In the genomic region with DNA sequence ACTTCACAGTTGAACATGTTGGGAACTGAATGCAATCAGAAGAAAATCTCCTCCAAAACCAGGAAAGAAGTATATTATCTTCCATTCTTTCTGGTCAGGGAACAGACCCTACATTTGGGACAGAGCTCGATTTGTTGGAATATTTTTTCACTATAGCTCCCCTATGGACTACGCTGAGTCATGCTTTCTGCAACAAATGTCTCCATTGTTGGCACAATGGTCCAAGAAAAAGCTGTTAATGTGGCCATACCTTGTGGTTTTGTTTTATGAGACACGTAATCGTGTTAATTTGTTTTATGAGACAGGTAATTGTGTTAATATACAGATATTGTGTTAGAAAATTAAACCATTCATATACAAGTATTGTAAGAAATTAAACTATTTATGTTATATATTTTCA, we compare ENCODE assay signal across 17 cellular contexts.
DNase-seq lines count a peak whose midpoint lies in the region; ATAC-seq, FAIRE-seq and TF ChIP-seq lines count a peak whose summit lies in the region.
"Had no signal": no experiment of that assay in that cellular context is flagged by ENCODE, and none has a peak within 500 bp of the region (broad histone marks: within the 10 kb centered on the region; RNA-seq: fewer than 3 reads in every experiment).

No MANE protein-coding gene starts in this region.

- intact Hi-C loops in HepG2 (cut with micrococcal nuclease; ENCODE audit: unreplicated experiment) (no loop called here), right lobe of liver (cut with DNase I) (no loop called here), mammary epithelial cell (cut with micrococcal nuclease) (no loop called here)

- H3K4me1 ChIP-seq in HepG2 (ENCODE audit: insufficient read depth, low read length) (peaks cover 11% of the 10 kb centered on the region), right lobe of liver (no peaks in the 10 kb centered on the region), mammary epithelial cell (ENCODE audit: insufficient read depth, low read length) (peaks cover 25% of the 10 kb centered on the region)

- H3K4me3 ChIP-seq in HepG2 (replicated peaks in 1 of 3; ENCODE audit: insufficient read depth in 1 of 3, low read depth in 2 of 3, low read length in 3 of 3) (no peak overlapping the region), right lobe of liver (no peak overlapping the region), mammary epithelial cell (replicated peaks in 1 of 3; ENCODE audit: insufficient read depth in 1 of 3, low read depth in 2 of 3, low read length in 3 of 3) (no peak overlapping the region)
- H3K4me3 ChIP-seq: BLaER1 treated with 17β-estradiol and CSF1 and Interleukin-3, amounts not matched to agents 10 nM and 100 nM; HAP-1 had no signal

- 70% methylated on average over 4 of the region's 4 CpGs for WGBS in HepG2 (ENCODE audit: low lambda C conversion rate)
- WGBS in right lobe of liver (ENCODE audit: insufficient coverage, low coverage, low lambda C conversion rate, missing lambda C conversion rate), result 90% methylated on average over 4 of the region's 4 CpGs
- WGBS in mammary epithelial cell (ENCODE audit: low coverage, missing lambda C conversion rate), result 4% methylated on average over 4 of the region's 4 CpGs

- no peaks in the 10 kb centered on the region for H4K20me1 ChIP-seq in HepG2 (ENCODE audit: insufficient read depth, low read length)
- H4K20me1 ChIP-seq in mammary epithelial cell (ENCODE audit: insufficient read depth, low read length), result no peaks in the 10 kb centered on the region
- H4K20me1 ChIP-seq: BLaER1 treated with 17β-estradiol and CSF1 and Interleukin-3, amounts not matched to agents 10 nM and 100 nM had no signal

- H3K27ac ChIP-seq in HepG2 (ENCODE audit: extremely low read length, insufficient read depth, low read length) (no peak overlapping the region), right lobe of liver (no peak overlapping the region), mammary epithelial cell (ENCODE audit: insufficient read depth, low read depth, low read length) (no peak overlapping the region)
- H3K27ac ChIP-seq: BLaER1 treated with 17β-estradiol and CSF1 and Interleukin-3, amounts not matched to agents 10 nM and 100 nM; HL-60 had no signal

- peaks cover 4% of the 10 kb centered on the region; the same call in 1 of the 2 replicates for H3K9me3 ChIP-seq in HepG2 (ENCODE audit: low read length)
- H3K9me3 ChIP-seq in right lobe of liver, result no peaks in the 10 kb centered on the region
- H3K9me3 ChIP-seq in mammary epithelial cell (replicated peaks; ENCODE audit: insufficient read depth, low read length), result no peaks in the 10 kb centered on the region

- FAIRE-seq in HepG2 (lab: Jason Lieb, UNC), result no peak
- FAIRE-seq in frontal cortex (lab: Jason Lieb, UNC), result peak; percentile 55
- FAIRE-seq: GM12892 had no signal

- BruUV-seq in HepG2 (replicated peaks; lab: Mats Ljungman, UMichigan), result no TSS peak
- BruUV-seq in mammary epithelial cell (replicated peaks; lab: Mats Ljungman, UMichigan), result no TSS peak

- TF ChIP-seq EP300 in HepG2 (IDR thresholded peaks at IDR 0.05; ENCODE audit: low read depth in 2 of 2, low read length in 2 of 2) (no peak), HepG2 (CRISPR knock-in tag; IDR thresholded peaks at IDR 0.05; ENCODE audit: borderline replicate concordance) (no peak)

- dilution Hi-C loops in mammary epithelial cell (cut with HindIII; ENCODE audit: low sequenced_read_pairs), result no loop called here

- TF ChIP-seq POLR2A in HepG2 (IDR thresholded peaks at IDR 0.05; ENCODE audit: insufficient read depth in 1 of 2, low read depth in 2 of 2, low read length in 2 of 2) (no peak), right lobe of liver (IDR thresholded peaks at IDR 0.05) (no peak)

- ATAC-seq in HepG2 (no peak), right lobe of liver (no peak), HG03280 (IDR thresholded peaks at IDR 0.05; ENCODE audit: unreplicated experiment) (no peak), GM21825 (IDR thresholded peaks at IDR 0.05; ENCODE audit: unreplicated experiment) (no peak)

- H2AFZ ChIP-seq in HepG2 (ENCODE audit: low read length), result no peak overlapping the region
- no peak overlapping the region for H2AFZ ChIP-seq in mammary epithelial cell (ENCODE audit: low read depth, low read length)

- H3K4me2 ChIP-seq in HepG2 (ENCODE audit: low read depth, low read length) (no peak overlapping the region), mammary epithelial cell (ENCODE audit: insufficient read depth, low read depth, low read length) (peak overlapping the region; percentile 50)
- H3K4me2 ChIP-seq: BLaER1 treated with 17β-estradiol and CSF1 and Interleukin-3, amounts not matched to agents 10 nM and 100 nM had no signal

- no peaks in the 10 kb centered on the region for H3K79me2 ChIP-seq in HepG2 (ENCODE audit: insufficient read depth, low read length)
- no peaks in the 10 kb centered on the region for H3K79me2 ChIP-seq in mammary epithelial cell (ENCODE audit: insufficient read depth, low read length)

- H3K9ac ChIP-seq in HepG2 (ENCODE audit: insufficient read depth, low read depth, low read length), result no peak overlapping the region
- no peak overlapping the region for H3K9ac ChIP-seq in mammary epithelial cell (ENCODE audit: insufficient read depth, low read length)
- H3K9ac ChIP-seq: BLaER1 treated with 17β-estradiol and CSF1 and Interleukin-3, amounts not matched to agents 10 nM and 100 nM had no signal

- CTCF ChIA-PET in HepG2 (lab: Yijun Ruan, JAX; ENCODE audit: low intra/inter-chr PET ratio, low total read pairs), result no interaction called here
- CTCF ChIA-PET in mammary epithelial cell (lab: Charles Lee; ENCODE audit: low non-redundant PET), result no interaction called here

- no peak for TF ChIP-seq RAD21 in HepG2 (CRISPR knock-in tag; IDR thresholded peaks at IDR 0.05)

- H3K27me3 ChIP-seq in HepG2 (ENCODE audit: control insufficient read depth in 1 of 2, insufficient read depth in 2 of 2, low read length in 2 of 2), result no peaks in the 10 kb centered on the region
- no peaks in the 10 kb centered on the region for H3K27me3 ChIP-seq in right lobe of liver
- H3K27me3 ChIP-seq in mammary epithelial cell (ENCODE audit: insufficient read depth, low read length), result no peaks in the 10 kb centered on the region
- H3K27me3 ChIP-seq: BLaER1 treated with 17β-estradiol and CSF1 and Interleukin-3, amounts not matched to agents 10 nM and 100 nM had no signal

- POLR2A ChIA-PET in HepG2 (lab: Yijun Ruan, JAX), result no interaction called here

- H3K36me3 ChIP-seq in HepG2 (replicated peaks in 1 of 2; ENCODE audit: control insufficient read depth in 1 of 2, insufficient read depth in 2 of 2, low read length in 2 of 2), result no peaks in the 10 kb centered on the region
- H3K36me3 ChIP-seq in right lobe of liver, result no peaks in the 10 kb centered on the region
- H3K36me3 ChIP-seq in mammary epithelial cell (ENCODE audit: insufficient read depth, low read length), result no peaks in the 10 kb centered on the region
- H3K36me3 ChIP-seq: HAP-1 had no signal

- TF ChIP-seq CTCF in HepG2 (CRISPR knock-in tag; IDR thresholded peaks at IDR 0.05) (no peak), right lobe of liver (IDR thresholded peaks at IDR 0.05) (no peak), mammary epithelial cell (conservative IDR thresholded peaks at IDR 0.05 in 1 of 2, IDR thresholded peaks at IDR 0.05 in 1 of 2; ENCODE audit: extremely low read depth in 1 of 2, insufficient read depth in 1 of 2, low read depth in 1 of 2, low read length in 2 of 2) (no peak)

- in situ Hi-C loops in HepG2 (cut with HindIII; ENCODE audit: extremely low pct_ligation_motif_present, low pct_unique_long_range_greater_than_20kb), result no loop called here
- in situ Hi-C loops in mammary epithelial cell (cut with MboI; ENCODE audit: low sequenced_read_pairs in 2 of 2), result no loop called here

- DNase-seq in HepG2 (ENCODE audit: low spot score) (no peak), right lobe of liver (no peak), mammary epithelial cell (peak; percentile 69), frontal cortex (ENCODE audit: low spot score in 2 of 2) (no peak), GF-D8 (lab: John Stamatoyannopoulos, UW) (no peak)
- DNase-seq: 8988T; ACHN; CD4-positive, CD25-positive, alpha-beta regulatory T cell; DMS79; GOT3; HFFc6 had no signal

TF ChIP-seq in HepG2, 621 proteins besides CTCF, POLR2A, EP300 and RAD21:
- TF ChIP-seq PRDM4 (CRISPR knock-in tag; IDR thresholded peaks at IDR 0.05; ENCODE audit: borderline replicate concordance), result no peak
- no peak for TF ChIP-seq LBX2 (CRISPR knock-in tag; IDR thresholded peaks at IDR 0.05; ENCODE audit: borderline replicate concordance)
- peak; percentile 12 to 33; a peak in 2 of 4 replicates for TF ChIP-seq MAFK (conservative IDR thresholded peaks at IDR 0.05 in 1 of 2, IDR thresholded peaks at IDR 0.05 in 1 of 2; ENCODE audit: low read length in 2 of 2)
- peak; percentile 56 for TF ChIP-seq NFE2L2 (IDR thresholded peaks at IDR 0.05; ENCODE audit: low read length)
- no peak for TF ChIP-seq ZNF451 (CRISPR knock-in tag; IDR thresholded peaks at IDR 0.05)
